10 cellular contexts compared by ENCODE assay signal in the genomic region with DNA sequence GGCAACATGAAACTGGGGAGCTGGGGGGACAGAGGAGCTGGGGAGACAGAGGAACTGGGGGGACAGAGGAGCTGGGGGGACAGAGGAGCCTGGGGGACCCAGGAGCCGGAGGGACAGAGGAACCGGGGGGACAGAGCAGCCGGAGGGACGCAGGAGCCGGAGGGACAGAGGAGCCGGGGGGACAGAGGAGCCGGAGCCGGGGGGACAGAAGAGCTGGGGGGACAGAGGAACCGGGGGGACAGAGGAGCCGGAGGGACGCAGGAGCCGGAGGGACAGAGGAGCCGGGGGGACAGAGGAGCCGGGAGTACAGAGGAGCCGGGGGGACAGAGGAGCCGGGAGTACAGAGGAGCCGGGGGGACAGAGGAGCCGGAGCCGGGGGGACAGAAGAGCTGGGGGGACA. TPM values are rescaled to one million over a fixed set of nuclear protein-coding genes. Genes with fewer than 3 reads are reported as not detected.
DNase-seq lines count a peak whose midpoint lies in the region; ATAC-seq and TF ChIP-seq lines count a peak whose summit lies in the region.
"Not testable (repeated sequence)": the region's sequence is repeated elsewhere in the genome, so short reads cannot be mapped to it uniquely, and the experiment has no call there.
"Had no signal": no experiment of that assay in that cellular context is flagged by ENCODE, and none has a peak within 500 bp of the region (broad histone marks: within the 10 kb centered on the region; RNA-seq: fewer than 3 reads in every experiment).

No MANE protein-coding gene starts in this region.

- H3K4me1 Mint-ChIP-seq in endothelial cell (ENCODE audit: unreplicated experiment) = not testable (repeated sequence)

- H3K4me3 ChIP-seq in right cardiac atrium (ENCODE audit: low read length); osteoblast (ENCODE audit: insufficient read depth, low read length): not testable (repeated sequence)

- H3K9me3 Mint-ChIP-seq in endothelial cell (ENCODE audit: unreplicated experiment) = not testable (repeated sequence)

- intact Hi-C loops in Right ventricle myocardium inferior (cut with DNase I); right cardiac atrium (cut with DNase I): not testable (repeated sequence)

- H3K36me3 Mint-ChIP-seq in endothelial cell (ENCODE audit: low read depth, unreplicated experiment) = not testable (repeated sequence)

- H3K4me2 ChIP-seq in osteoblast (ENCODE audit: insufficient read depth, low read length) = not testable (repeated sequence)

- not testable (repeated sequence) for H3K27ac ChIP-seq in right cardiac atrium (ENCODE audit: low read length); osteoblast (ENCODE audit: low read depth, low read length)

- DNase-seq in endothelial cell (ENCODE audit: low spot score) = not testable (repeated sequence)
- DNase-seq in Right ventricle myocardium inferior (ENCODE audit: missing footprints) (peak; percentile 0), right cardiac atrium (peak in 2 of 3 donors; percentile 7 to 48), osteoblast (ENCODE audit: insufficient read length, low spot score, missing footprints) (peak; percentile 65)

- peaks cover 18% of the 10 kb centered on the region for H3K27me3 Mint-ChIP-seq in endothelial cell (ENCODE audit: unreplicated experiment)

- TF ChIP-seq CTCF in endothelial cell (IDR thresholded peaks at IDR 0.05; ENCODE audit: unreplicated experiment); osteoblast (IDR thresholded peaks at IDR 0.05; ENCODE audit: extremely low read depth, low read depth, low read length): not testable (repeated sequence)

- not testable (repeated sequence) for H3K36me3 ChIP-seq in osteoblast (ENCODE audit: insufficient read depth, low read length)

- H3K27me3 ChIP-seq in right cardiac atrium (ENCODE audit: control insufficient read depth, insufficient read depth); osteoblast (ENCODE audit: insufficient read depth, low read length): not testable (repeated sequence)

- not testable (repeated sequence) for ATAC-seq in Right ventricle myocardium inferior, right cardiac atrium

- H3K79me2 ChIP-seq in osteoblast (ENCODE audit: insufficient read depth, low read length) = not testable (repeated sequence)

- peak overlapping the region; percentile 66 for H3K4me3 Mint-ChIP-seq in endothelial cell (ENCODE audit: unreplicated experiment)

- H3K4me1 ChIP-seq in right cardiac atrium (ENCODE audit: control insufficient read depth, insufficient read depth, low read length); osteoblast (ENCODE audit: insufficient read depth, low read length): not testable (repeated sequence)

- H4K20me1 ChIP-seq in osteoblast (ENCODE audit: insufficient read depth, low read length) = not testable (repeated sequence)

- not testable (repeated sequence) for H3K9me3 ChIP-seq in right cardiac atrium (ENCODE audit: control insufficient read depth, low read length); osteoblast (ENCODE audit: low read depth, low read length)

- not testable (repeated sequence) for H3K27ac Mint-ChIP-seq in endothelial cell (ENCODE audit: unreplicated experiment)

- WGBS in right cardiac atrium = 89% methylated on average over 19 of the region's 19 CpGs

- H2AFZ ChIP-seq in osteoblast (ENCODE audit: low read length) = not testable (repeated sequence)

RNA-seq across cellular contexts. Expression of gene CBFA2T3, which starts 25.1 kb away (rescaled TPM):
- total RNA-seq in endothelial cell (ENCODE audit: unreplicated experiment) (1.6 TPM), Right ventricle myocardium inferior (11.1 TPM), right cardiac atrium (1 to 10 TPM; 5.6 to 8.5 (median 6.9) TPM), osteoblast (not detected in 2 replicates)
- polyA plus RNA-seq in right cardiac atrium = 7.3 TPM
- total RNA-seq: A172, Calu3, Daoy had no signal
- polyA plus RNA-seq: AG04450; BJ; CD8-positive, alpha-beta memory T cell had no signal
